ENCODE assay signal across 20 cellular contexts in genomic region chr12:42611571-42612257, GRCh38. TPM values are rescaled to one million over a fixed set of nuclear protein-coding genes. Genes with fewer than 3 reads are reported as not detected.
A peak's percentile ranks its signal among the peaks of the same experiment; 100 is the strongest.
DNase-seq lines count a peak whose midpoint lies in the region; ATAC-seq, FAIRE-seq and TF ChIP-seq lines count a peak whose summit lies in the region.
"Had no signal": no experiment of that assay in that cellular context is flagged by ENCODE, and none has a peak within 500 bp of the region (broad histone marks: within the 10 kb centered on the region; RNA-seq: fewer than 3 reads in every experiment).

No MANE protein-coding gene starts in this region.

- H3K79me1 ChIP-seq in mesenchymal stem cell (replicated peaks; ENCODE audit: low read length, poor library complexity, severe bottlenecking): no peaks in the 10 kb centered on the region

- no peak overlapping the region for H4K91ac ChIP-seq in mesenchymal stem cell (ENCODE audit: low read length)

- H3K4me2 ChIP-seq in K562 (ENCODE audit: insufficient read depth, low read length) (no peak overlapping the region), mesenchymal stem cell (ENCODE audit: low read length, poor library complexity, severe bottlenecking) (no peak overlapping the region)

- in situ Hi-C loops in K562 (cut with MboI): no loop called here

- H3K9me3 ChIP-seq in K562 (replicated peaks; ENCODE audit: control insufficient read depth, insufficient read depth, low read depth, low read length): no peaks in the 10 kb centered on the region
- peaks cover 2% of the 10 kb centered on the region for H3K9me3 ChIP-seq in mesenchymal stem cell (ENCODE audit: control insufficient read depth, low read length)
- H3K9me3 ChIP-seq in upper lobe of left lung: no peaks in the 10 kb centered on the region
- H3K9me3 ChIP-seq: SJCRH30 had no signal

- TF ChIP-seq EP300 in K562 (IDR thresholded peaks at IDR 0.05; ENCODE audit: low read length): no peak
- no peak for TF ChIP-seq EP300 in upper lobe of left lung (IDR thresholded peaks at IDR 0.05)

- no peak for ATAC-seq in K562
- ATAC-seq in sciatic nerve: peak; percentile 28
- no peak for ATAC-seq in upper lobe of left lung (ENCODE audit: low FRiP score in 2 of 2)
- ATAC-seq in HG03457 (IDR thresholded peaks at IDR 0.05; ENCODE audit: unreplicated experiment): no peak
- ATAC-seq: CD8-positive, alpha-beta T cell; GM12878 had no signal

- TF ChIP-seq POLR2A in K562 (conservative IDR thresholded peaks at IDR 0.05) (no peak), upper lobe of left lung (IDR thresholded peaks at IDR 0.05) (no peak)

- no TSS peak for BruUV-seq in K562 (replicated peaks; lab: Mats Ljungman, UMichigan)

- FAIRE-seq in K562 (lab: Jason Lieb, UNC): no peak
- FAIRE-seq: A204.1, GM12878, H54 had no signal

- CTCF ChIA-PET in K562 (lab: Yijun Ruan, JAX; ENCODE audit: low intra/inter-chr PET ratio): no interaction called here

- H3K4ac ChIP-seq in mesenchymal stem cell (ENCODE audit: low read depth in 1 of 2, low read length in 2 of 2): no peak overlapping the region

- no peaks in the 10 kb centered on the region for H3K9me1 ChIP-seq in K562 (ENCODE audit: control insufficient read depth, insufficient read depth, low read length)

- no peak overlapping the region for H2BK120ac ChIP-seq in mesenchymal stem cell (ENCODE audit: low read depth, low read length)

- no peak overlapping the region for H2BK5ac ChIP-seq in mesenchymal stem cell (ENCODE audit: low read depth, low read length, poor library complexity, severe bottlenecking)

- no peak overlapping the region for H3K18ac ChIP-seq in mesenchymal stem cell (ENCODE audit: low read depth in 1 of 2, low read length in 2 of 2)

- intact Hi-C loops in K562 (cut with micrococcal nuclease): no loop called here
- intact Hi-C loops in sciatic nerve (cut with DNase I): no loop called here

- H4K8ac ChIP-seq in mesenchymal stem cell (ENCODE audit: low read length): no peak overlapping the region

- H3K27me3 ChIP-seq in K562 (ENCODE audit: control insufficient read depth in 2 of 2, insufficient read depth in 2 of 2, low read length in 2 of 2) (no peaks in the 10 kb centered on the region), mesenchymal stem cell (ENCODE audit: control insufficient read depth in 1 of 2, insufficient read depth in 1 of 2, low read length in 2 of 2) (no peaks in the 10 kb centered on the region), upper lobe of left lung (no peaks in the 10 kb centered on the region)
- H3K27me3 ChIP-seq: SJCRH30 had no signal

- no peak overlapping the region for H2BK12ac ChIP-seq in mesenchymal stem cell (ENCODE audit: low read length in 2 of 2)

- H2AFZ ChIP-seq in K562 (ENCODE audit: low read depth, low read length) (no peak overlapping the region), mesenchymal stem cell (ENCODE audit: low read depth, low read length) (no peak overlapping the region)

- H2BK15ac ChIP-seq in mesenchymal stem cell (ENCODE audit: low read depth, poor library complexity, severe bottlenecking): no peak overlapping the region

- TF ChIP-seq CTCF in K562 (IDR thresholded peaks at IDR 0.05 in 2 of 3, conservative IDR thresholded peaks at IDR 0.05 in 1 of 3; ENCODE audit: insufficient read depth in 2 of 3, low read depth in 1 of 3, low read length in 3 of 3) (no peak), upper lobe of left lung (IDR thresholded peaks at IDR 0.05) (no peak)

- H3K4me3 ChIP-seq in K562 (no peak overlapping the region), mesenchymal stem cell (ENCODE audit: insufficient read depth in 1 of 2, low read depth in 1 of 2, low read length in 2 of 2) (peak overlapping the region in 1 of 2 experiments; percentile 54), upper lobe of left lung (no peak overlapping the region)
- H3K4me3 ChIP-seq: GM12878, SJCRH30 had no signal

- no peak for TF ChIP-seq RAD21 in K562 (CRISPR knock-in tag; conservative IDR thresholded peaks at IDR 0.05 in 1 of 2, IDR thresholded peaks at IDR 0.05 in 1 of 2)

- H2AK5ac ChIP-seq in mesenchymal stem cell (ENCODE audit: low read length, severe bottlenecking): no peak overlapping the region

- no peak overlapping the region for H3K27ac ChIP-seq in K562 (ENCODE audit: extremely low read depth, low read depth, low read length)
- H3K27ac ChIP-seq in mesenchymal stem cell (ENCODE audit: low read length, poor library complexity, severe bottlenecking): no peak overlapping the region
- H3K27ac ChIP-seq in upper lobe of left lung: no peak overlapping the region
- H3K27ac ChIP-seq: SJCRH30 had no signal

- no peaks in the 10 kb centered on the region for H3K79me2 ChIP-seq in K562 (ENCODE audit: control insufficient read depth, insufficient read depth, low read length)

- POLR2A ChIA-PET in K562 (lab: Yijun Ruan, JAX): no interaction called here

- H3K9ac ChIP-seq in K562 (ENCODE audit: insufficient read depth in 1 of 2, low read depth in 2 of 2, low read length in 2 of 2) (no peak overlapping the region), mesenchymal stem cell (ENCODE audit: low read length) (peak overlapping the region; percentile 47)

- 0% methylated on average over 3 of the region's 4 CpGs for WGBS in K562 (ENCODE audit: insufficient coverage, low coverage, missing lambda C conversion rate)
- 68% methylated on average over 3 of the region's 4 CpGs for WGBS in mesenchymal stem cell
- 69% methylated on average over 4 of the region's 4 CpGs for WGBS in upper lobe of left lung, 2 donors

- H3K14ac ChIP-seq in mesenchymal stem cell (ENCODE audit: low read length in 2 of 2): no peak overlapping the region

- H4K20me1 ChIP-seq in K562 (replicated peaks; ENCODE audit: control insufficient read depth, insufficient read depth, low read length): no peaks in the 10 kb centered on the region

- DNase-seq in M059J (ENCODE audit: low read depth) (peak; percentile 46), K562 (ENCODE audit: extremely low read depth in 1 of 4, low spot score in 3 of 4) (no peak), mesenchymal stem cell (no peak), sciatic nerve (ENCODE audit: low spot score) (no peak), activated gamma-delta T cell (lab: John Stamatoyannopoulos, UW) (no peak), activated gamma-delta T cell treated with Interleukin-2 at 50 U/mL for 16 hours (no peak), upper lobe of left lung (no peak)
- DNase-seq: Calu3; CD8-positive, alpha-beta T cell; HFFc6; NCI-H1417 treated with DMSO at 0.1 percent for 48 hours; NCI-H187 treated with DMSO at 0.1 percent for 48 hours; NCI-H2227 treated with DMSO at 0.1 percent for 48 hours; NCI-H510A treated with DMSO at 0.1 percent for 48 hours; NCI-H774; SJCRH30 had no signal

- H3K36me3 ChIP-seq in K562 (ENCODE audit: control insufficient read depth, insufficient read depth, low read length): no peaks in the 10 kb centered on the region
- H3K36me3 ChIP-seq in mesenchymal stem cell (ENCODE audit: control insufficient read depth in 1 of 2, insufficient read depth in 2 of 2, low read depth in 1 of 2, low read length in 2 of 2): no peaks in the 10 kb centered on the region
- H3K36me3 ChIP-seq in upper lobe of left lung: no peaks in the 10 kb centered on the region
- H3K36me3 ChIP-seq: SJCRH30 had no signal

- H3K4me1 ChIP-seq in K562 (replicated peaks in 1 of 2; ENCODE audit: control insufficient read depth in 2 of 2, insufficient read depth in 2 of 2, low read length in 2 of 2) (no peaks in the 10 kb centered on the region), mesenchymal stem cell (ENCODE audit: control insufficient read depth, insufficient read depth, low read depth, low read length) (no peaks in the 10 kb centered on the region), upper lobe of left lung (no peaks in the 10 kb centered on the region)
- H3K4me1 ChIP-seq: SJCRH30 had no signal

- no peak overlapping the region for H3K23ac ChIP-seq in mesenchymal stem cell (ENCODE audit: low read length in 2 of 2)

TF ChIP-seq in K562, 482 proteins besides CTCF, POLR2A, EP300 and RAD21:
- TF ChIP-seq HDAC2 (IDR thresholded peaks at IDR 0.05) (no peak), ILF3 (IDR thresholded peaks at IDR 0.05; ENCODE audit: borderline replicate concordance) (no peak), ZNF583 (CRISPR knock-in tag; IDR thresholded peaks at IDR 0.05) (peak; percentile 91; the same call in 1 of the 2 replicates)

RNA-seq across cellular contexts. Expression of gene PRICKLE1, which starts 22.2 kb away (rescaled TPM):
- 3.9 and 5.1 TPM in 2 replicates for total RNA-seq in M059J (2014; rRNA removed; shearing (Covaris generic))
- total RNA-seq in K562 (2011; cell fraction: chromatin; rRNA removed; ENCODE audit: low replicate concordance): 0.76 and 0.93 TPM in 2 replicates
- 0.66 and 0.67 TPM in 2 replicates for total RNA-seq in K562 (2011; cell fraction: nucleolus; rRNA removed)
- total RNA-seq in K562 (2011; cell fraction: nucleoplasm; rRNA removed): 1.2 and 2.2 TPM in 2 replicates
- total RNA-seq in K562 (2014; rRNA removed) (0.08 and 0.23 TPM in 2 replicates), K562 (2014; rRNA removed; fragmentation: Illumina TruSeq; extraction: Trizol) (0.22 and 0.67 TPM in 2 replicates), K562 (2015; rRNA removed; fragmentation: Illumina TruSeq; extraction: Trizol) (0.60 and 0.65 TPM in 2 replicates), K562 (2021) (0.58 and 0.67 TPM in 2 replicates), sciatic nerve (100 TPM), upper lobe of left lung (10 to 100 TPM in 3 of 6 donors, 1 to 10 TPM in 3; 7.3 to 18.2 (median 10.2) TPM)
- polyA plus RNA-seq in K562 (2011; rRNA removed) (0.79 and 0.85 TPM in 2 replicates), K562 (2014; fragmentation: Illumina TruSeq; extraction: Trizol) (0.31 and 0.57 TPM in 2 replicates), K562 (2014; fragmentation: Nextera tagmentation; extraction: Ambion mirVana) (under 1 TPM; 0.31 to 0.39 TPM), K562 (2014; rRNA removed) (0.29 and 0.76 TPM in 2 replicates)
- polyA plus RNA-seq in K562 (2011; cell fraction: cytosol; rRNA removed): 0.34 and 1.2 TPM in 2 replicates
- 1.1 and 1.4 TPM in 2 replicates for polyA plus RNA-seq in K562 (2011; cell fraction: nucleus; rRNA removed)
- 0.73 and 0.89 TPM in 2 replicates for polyA plus RNA-seq in K562 (2012)
- 2.0 and 9.8 TPM in 2 replicates for polyA minus RNA-seq in K562 (2011; rRNA and poly(A)+ RNA removed)
- polyA minus RNA-seq in K562 (2011; cell fraction: cytosol; rRNA and poly(A)+ RNA removed): 3.6 and 10.5 TPM in 2 replicates
- 2.3 and 6.4 TPM in 2 replicates for polyA minus RNA-seq in K562 (2011; cell fraction: nucleus; rRNA and poly(A)+ RNA removed)
- 1.5 TPM for polyA plus RNA-seq in mesenchymal stem cell (2013, experiment 1 of 2)
- polyA plus RNA-seq in mesenchymal stem cell (2013, experiment 2 of 2): 1.5 TPM
